24 cellular contexts compared by ENCODE assay signal in genomic region chr17:73348018-73348823, GRCh38. TPM values are rescaled to one million over a fixed set of nuclear protein-coding genes. Genes with fewer than 3 reads are reported as not detected.
DNase-seq lines count a peak whose midpoint lies in the region; FAIRE-seq and TF ChIP-seq lines count a peak whose summit lies in the region.
"Had no signal": no experiment of that assay in that cellular context is flagged by ENCODE, and none has a peak within 500 bp of the region (broad histone marks: within the 10 kb centered on the region; RNA-seq: fewer than 3 reads in every experiment).

No MANE protein-coding gene starts in this region.

- H4K8ac ChIP-seq in H1 (ENCODE audit: extremely low read depth, insufficient read depth, low read length): peak overlapping the region; percentile 54; the same call in 1 of the 2 replicates

- no peak overlapping the region for H3K9ac ChIP-seq in H1 (replicated peaks in 1 of 4; ENCODE audit: extremely low read depth in 1 of 4, low read depth in 3 of 4, low read length in 3 of 4)

- no peak for TF ChIP-seq EP300 in H1 (IDR thresholded peaks at IDR 0.05; ENCODE audit: borderline replicate concordance in 1 of 2, low read depth in 2 of 2, low read length in 2 of 2)

- no peaks in the 10 kb centered on the region for H3K9me3 Mint-ChIP-seq in mesothelial cell of epicardium
- H3K9me3 Mint-ChIP-seq in CD4-positive, alpha-beta memory T cell: peaks cover 0 to 2% (median 0%) of the 10 kb centered on the region in 8 donors
- H3K9me3 Mint-ChIP-seq: T-helper 2 cell treated with Interferon-gamma antibody and Interleukin-4, amounts not matched to agents 5 μg/mL and 100 μg/mL, for 36 hours had no signal

- H3K36me3 ChIP-seq in SJCRH30 (no peaks in the 10 kb centered on the region), H1 (ENCODE audit: control insufficient read depth in 2 of 4, insufficient read depth in 4 of 4, low read length in 3 of 4) (no peaks in the 10 kb centered on the region)
- no peaks in the 10 kb centered on the region for H3K36me3 ChIP-seq in CD4-positive, alpha-beta memory T cell (ENCODE audit: insufficient read depth, low read length)
- H3K36me3 ChIP-seq: BE2C had no signal

- TF ChIP-seq POLR2A in H1 (IDR thresholded peaks at IDR 0.05; ENCODE audit: control extremely low read depth in 1 of 2, low read depth in 2 of 2, low read length in 2 of 2): no peak

- H2BK20ac ChIP-seq in H1 (ENCODE audit: low read length): peak overlapping the region; percentile 89

- TF ChIP-seq RAD21 in H1 (IDR thresholded peaks at IDR 0.05 in 1 of 2, conservative IDR thresholded peaks at IDR 0.05 in 1 of 2; ENCODE audit: low read depth in 2 of 2, low read length in 2 of 2): peak; percentile 33 to 52; a peak in 3 of 4 replicates

- H3K27ac Mint-ChIP-seq in mesothelial cell of epicardium: peak overlapping the region; percentile 90
- no peak overlapping the region for H3K27ac Mint-ChIP-seq in CD4-positive, alpha-beta memory T cell
- H3K27ac Mint-ChIP-seq: T-helper 2 cell treated with Interferon-gamma antibody and Interleukin-4, amounts not matched to agents 5 μg/mL and 100 μg/mL, for 36 hours had no signal

- no peak overlapping the region for H3K4ac ChIP-seq in H1 (replicated peaks; ENCODE audit: insufficient read length, low read depth, low read length)

- no peak overlapping the region for H3K18ac ChIP-seq in H1 (ENCODE audit: extremely low read depth, low read length)

- peak overlapping the region; percentile 56; the same call in 1 of the 2 replicates for H2BK12ac ChIP-seq in H1 (ENCODE audit: low read depth, low read length)

- no peaks in the 10 kb centered on the region for H4K20me1 ChIP-seq in H1 (replicated peaks in 1 of 2; ENCODE audit: control insufficient read depth in 1 of 2, insufficient read depth in 2 of 2, low read length in 2 of 2)

- CTCF ChIA-PET in H1 (lab: Charles Lee; ENCODE audit: partially characterized antibody): interaction anchor here (0.9 to 3.5 kb wide), 20 partner anchors 8 to 158 kb away, joined by 3 to 13 read pairs (median 4); no protein-coding TSS in a partner anchor
- CTCF ChIA-PET in CD4-positive, alpha-beta memory T cell (lab: Charles Lee; ENCODE audit: partially characterized antibody): interaction anchor here (0.8 kb wide), 1 partner anchor 37 kb away, joined by 3 read pairs; no protein-coding TSS in a partner anchor

- peaks cover 3% of the 10 kb centered on the region for H3K36me3 Mint-ChIP-seq in mesothelial cell of epicardium
- no peaks in the 10 kb centered on the region for H3K36me3 Mint-ChIP-seq in CD4-positive, alpha-beta memory T cell

- DNase-seq in SJCRH30 (no peak), H1 (ENCODE audit: low read depth in 1 of 2, low spot score in 2 of 2) (no peak), mesothelial cell of epicardium (ENCODE audit: low spot score in 2 of 2, unreplicated experiment in 2 of 2) (no peak), NAMALWA (ENCODE audit: low spot score) (no peak), HTR-8/SVneo (ENCODE audit: insufficient read length, low spot score) (no peak)
- DNase-seq in stimulated activated CD4-positive, alpha-beta T cell treated with anti-CD3 and anti-CD28 coated beads, Interleukin-2, amount 100 ng/mL, for 48 hours: no peak
- no peak for DNase-seq in CD4-positive, alpha-beta memory T cell
- DNase-seq: activated CD4-positive, alpha-beta T cell treated with anti-CD3 and anti-CD28 coated beads for 4 hours; activated gamma-delta T cell treated with Interleukin-2 at 50 U/mL for 16 hours; BE2C; cortex of kidney; GDM1; NCI-H1048; NCI-H2081; NCI-H524 treated with DMSO at 0.1 percent for 48 hours; occipital lobe; SIG-M5; stimulated activated CD4-positive, alpha-beta T cell treated with anti-CD3 and anti-CD28 coated beads, Interleukin-4, amount 100 ng/mL, for 4 hours; stimulated activated CD8-positive, alpha-beta memory T cell treated with anti-CD3 and anti-CD28 coated beads, Interleukin-4, amount 100 ng/mL, for 48 hours; trophoblast cell had no signal

- H3K4me1 Mint-ChIP-seq in mesothelial cell of epicardium: peaks cover 36% of the 10 kb centered on the region
- no peaks in the 10 kb centered on the region for H3K4me1 Mint-ChIP-seq in CD4-positive, alpha-beta memory T cell

- intact Hi-C loops in CD4-positive, alpha-beta memory T cell (cut with micrococcal nuclease): no loop called here

- H3K27me3 Mint-ChIP-seq in mesothelial cell of epicardium (ENCODE audit: low read depth): no peaks in the 10 kb centered on the region
- H3K27me3 Mint-ChIP-seq in CD4-positive, alpha-beta memory T cell: no peaks in the 10 kb centered on the region

- H3K23me2 ChIP-seq in H1 (ENCODE audit: low read depth, low read length): no peaks in the 10 kb centered on the region

- H3K79me2 ChIP-seq in H1 (ENCODE audit: control insufficient read depth in 1 of 2, insufficient read depth in 2 of 2, low read length in 2 of 2): no peaks in the 10 kb centered on the region

- H3K14ac ChIP-seq in H1 (ENCODE audit: insufficient read length): no peak overlapping the region

- no peak overlapping the region for H3K56ac ChIP-seq in H1 (replicated peaks; ENCODE audit: insufficient read length, low read depth, low read length)

- H3K27me3 ChIP-seq in SJCRH30 (no peaks in the 10 kb centered on the region), H1 (replicated peaks in 1 of 4; ENCODE audit: control insufficient read depth in 3 of 4, extremely low read depth in 1 of 4, insufficient read depth in 3 of 4, low read length in 3 of 4) (no peaks in the 10 kb centered on the region; a peak in 1 of 7 replicates)
- no peaks in the 10 kb centered on the region for H3K27me3 ChIP-seq in CD4-positive, alpha-beta memory T cell (ENCODE audit: insufficient read depth, low read length)
- H3K27me3 ChIP-seq: BE2C had no signal

- no peak overlapping the region for H2BK120ac ChIP-seq in H1 (replicated peaks; ENCODE audit: low read depth, low read length)

- no peaks in the 10 kb centered on the region for H3K9me3 ChIP-seq in SJCRH30 (replicated peaks)
- no peaks in the 10 kb centered on the region for H3K9me3 ChIP-seq in H1 (ENCODE audit: insufficient read depth in 2 of 2, low read depth in 1 of 2, low read length in 1 of 2)
- H3K9me3 ChIP-seq in CD4-positive, alpha-beta memory T cell (ENCODE audit: control insufficient read depth in 1 of 2, low read length in 2 of 2): no peaks in the 10 kb centered on the region
- H3K9me3 ChIP-seq: BE2C had no signal

- H3K4me3 Mint-ChIP-seq in mesothelial cell of epicardium: no peak overlapping the region
- H3K4me3 Mint-ChIP-seq in CD4-positive, alpha-beta memory T cell: no peak overlapping the region
- H3K4me3 Mint-ChIP-seq: T-helper 2 cell treated with Interferon-gamma antibody and Interleukin-4, amounts not matched to agents 5 μg/mL and 100 μg/mL, for 36 hours had no signal

- H2BK15ac ChIP-seq in H1 (ENCODE audit: low read length): peak overlapping the region; percentile 48; the same call in 1 of the 2 replicates

- no peak overlapping the region for H2AFZ ChIP-seq in H1 (ENCODE audit: low read length)

- FAIRE-seq in H1 (lab: Jason Lieb, UNC) (no peak), HTR-8/SVneo (lab: Jason Lieb, UNC) (no peak)
- FAIRE-seq: GM12878, keratinocyte had no signal

- H3K4me1 ChIP-seq in SJCRH30 (peaks cover 32% of the 10 kb centered on the region), H1 (replicated peaks in 1 of 4; ENCODE audit: control insufficient read depth in 3 of 4, insufficient read depth in 4 of 4, low read length in 3 of 4) (peaks cover 6 to 34% (median 23%) of the 10 kb centered on the region in 4 experiments)
- H3K4me1 ChIP-seq in CD4-positive, alpha-beta memory T cell (ENCODE audit: insufficient read depth, low read length): no peaks in the 10 kb centered on the region

- POLR2A ChIA-PET in H1 (lab: Charles Lee; ENCODE audit: partially characterized antibody): interaction anchor here (0.9 to 1.2 kb wide), 3 partner anchors 9 to 24 kb away, joined by 3 to 4 read pairs (median 3); no protein-coding TSS in a partner anchor
- POLR2A ChIA-PET in CD4-positive, alpha-beta memory T cell (lab: Charles Lee; ENCODE audit: partially characterized antibody): no interaction called here

- 0 out of 2 replicates have a peak overlapping the region, but pooled peaks have one; percentile 5 for H2AK5ac ChIP-seq in H1 (ENCODE audit: low read depth, low read length)

- no peak overlapping the region for H3K4me2 ChIP-seq in H1 (ENCODE audit: insufficient read depth in 1 of 2, low read depth in 2 of 2, low read length in 2 of 2)

- H3K79me1 ChIP-seq in H1 (ENCODE audit: low read depth, low read length): no peaks in the 10 kb centered on the region

- H3K23ac ChIP-seq in H1 (ENCODE audit: insufficient read length): no peak overlapping the region

- H4K5ac ChIP-seq in H1 (ENCODE audit: insufficient read length, low read depth, low read length): no peak overlapping the region

- TF ChIP-seq CTCF in H1 (IDR thresholded peaks at IDR 0.05; ENCODE audit: control extremely low read depth in 1 of 3, insufficient read depth in 1 of 3, low read depth in 1 of 3, low read length in 3 of 3): peak; percentile 60 to 64 (median 63)
- TF ChIP-seq CTCF in mesothelial cell of epicardium (IDR thresholded peaks at IDR 0.05; ENCODE audit: unreplicated experiment): no peak

- 67% methylated on average over 19 of the region's 19 CpGs; no CpG with 5 or more reads in 1 of the 2 experiments for WGBS in H1 (ENCODE audit: extremely low coverage in 1 of 2, insufficient coverage in 1 of 2, insufficient read length in 1 of 2, insufficient replicate concordance in 2 of 2, low coverage in 1 of 2, low lambda C conversion rate in 2 of 2, missing lambda C conversion rate in 1 of 2), 2 experiments

- H3K27ac ChIP-seq in SJCRH30: peak overlapping the region; percentile 71
- H3K27ac ChIP-seq in H1 (ENCODE audit: low read depth, low read length): no peak overlapping the region
- H3K27ac ChIP-seq in temporal lobe (ENCODE audit: low read depth, low read length): peak overlapping the region; percentile 73
- H3K27ac ChIP-seq in CD4-positive, alpha-beta memory T cell (ENCODE audit: low read depth, low read length): no peak overlapping the region

- H4K91ac ChIP-seq in H1 (replicated peaks; ENCODE audit: insufficient read length, low read length): peak overlapping the region; percentile 14

- no peak overlapping the region for H3K4me3 ChIP-seq in SJCRH30
- H3K4me3 ChIP-seq in H1 (ENCODE audit: extremely low read depth in 1 of 4, insufficient read depth in 2 of 4, low read depth in 3 of 4, low read length in 4 of 4): no peak overlapping the region
- H3K4me3 ChIP-seq in CD4-positive, alpha-beta memory T cell (ENCODE audit: low read length in 2 of 2): no peak overlapping the region
- H3K4me3 ChIP-seq: GM12878 had no signal

- H2BK5ac ChIP-seq in H1 (ENCODE audit: low read depth, low read length): peak overlapping the region; percentile 66; the same call in 1 of the 2 replicates

RNA-seq across cellular contexts. Expression of gene CDC42EP4, which starts 36.4 kb away (rescaled TPM):
- total RNA-seq in SJCRH30 (2014; rRNA removed; shearing (Covaris generic)): 21.7 and 22.2 TPM in 2 replicates
- total RNA-seq in H1 (2021; fragmentation: NEBNext Ultra II Directional; extraction: Animal tissue kit (Norgen Biotek cat#: 25700)): 12.6 and 13.1 TPM in 2 replicates
- 8.8 and 13.9 TPM in 2 replicates for polyA plus RNA-seq in H1 (2011; rRNA removed)
- 10.7 TPM for polyA plus RNA-seq in H1 (2011; cell fraction: cytosol; rRNA removed)
- polyA plus RNA-seq in H1 (2011; cell fraction: nucleus; rRNA removed): 12.2 TPM
- 8.2 to 11.6 TPM (median 10.3 TPM) in 4 replicates for polyA plus RNA-seq in H1 (2012, experiment 1 of 2)
- 11.4 TPM for polyA plus RNA-seq in H1 (2012, experiment 2 of 2)
- 6.2 TPM for polyA plus RNA-seq in H1 (2013, experiment 1 of 2)
- polyA plus RNA-seq in H1 (2013, experiment 2 of 2): 6.5 TPM
- 10.9 and 12.7 TPM in 2 replicates for polyA minus RNA-seq in H1 (2011; rRNA and poly(A)+ RNA removed)
- 13.9 TPM for polyA minus RNA-seq in H1 (2011; cell fraction: cytosol; rRNA and poly(A)+ RNA removed)
- 19.5 TPM for polyA minus RNA-seq in H1 (2011; cell fraction: nucleus; rRNA and poly(A)+ RNA removed)
- total RNA-seq in mesothelial cell of epicardium (68.4 to 71.3 TPM (median 70.3 TPM) in 3 replicates), temporal lobe (59.3 TPM)
- total RNA-seq in CD4-positive, alpha-beta memory T cell: 1 to 10 TPM; 1.1 to 1.4 TPM
- under 1 TPM; 0.37 to 0.92 TPM for polyA plus RNA-seq in CD4-positive, alpha-beta memory T cell

Comparison
In these comparisons a context has a peak if more than half of its experiments do, and no peak if none do; other contexts are left out.
1. H3K27ac ChIP-seq: peak in SJCRH30 (single experiment) and temporal lobe (single experiment); none in H1 (single experiment) and CD4-positive, alpha-beta memory T cell (single experiment).